ENCODE assay signal across 1 cellular context in genomic region chr11:65844231-65844872, GRCh38.
TF ChIP-seq lines count a peak whose summit lies in the region.

No MANE protein-coding gene starts in this region.

TF ChIP-seq in HepG2, 621 proteins besides CTCF, POLR2A, EP300 and RAD21 (continued from another document and continues in another):
- no peak for TF ChIP-seq ZNF703 (CRISPR knock-in tag; IDR thresholded peaks at IDR 0.05; ENCODE audit: borderline replicate concordance)
- no peak for TF ChIP-seq IRF2 (CRISPR knock-in tag; IDR thresholded peaks at IDR 0.05)
- peak; percentile 42; the same call in 1 of the 2 replicates for TF ChIP-seq PHF21A (CRISPR knock-in tag; IDR thresholded peaks at IDR 0.05)
- TF ChIP-seq ZNF883 (CRISPR knock-in tag; IDR thresholded peaks at IDR 0.05; ENCODE audit: not compliant biosample characterization) = no peak
- TF ChIP-seq CREB1 (IDR thresholded peaks at IDR 0.05) = no peak
- peak; percentile 51 for TF ChIP-seq CREB1 (CRISPR knock-in tag; IDR thresholded peaks at IDR 0.05)
- TF ChIP-seq KDM6A (CRISPR knock-in tag; IDR thresholded peaks at IDR 0.05; ENCODE audit: low read depth) = no peak; the same call in 1 of the 2 replicates
- TF ChIP-seq MAX (IDR thresholded peaks at IDR 0.05) = no peak
- no peak for TF ChIP-seq MAFK (conservative IDR thresholded peaks at IDR 0.05 in 1 of 2, IDR thresholded peaks at IDR 0.05 in 1 of 2; ENCODE audit: low read length in 2 of 2)
- TF ChIP-seq NR2F1 (CRISPR knock-in tag; IDR thresholded peaks at IDR 0.05) = no peak
- TF ChIP-seq RFX5 (IDR thresholded peaks at IDR 0.05; ENCODE audit: low read depth, low read length) = no peak
- no peak for TF ChIP-seq TFDP2 (CRISPR knock-in tag; IDR thresholded peaks at IDR 0.05)
- no peak for TF ChIP-seq POLR2AphosphoS5 (IDR thresholded peaks at IDR 0.05; ENCODE audit: low read depth, low read length)
- TF ChIP-seq ZNF644 (CRISPR knock-in tag; IDR thresholded peaks at IDR 0.05; ENCODE audit: low read depth) = peak; percentile 7; the same call in 1 of the 2 replicates
- no peak for TF ChIP-seq ELF4 (CRISPR knock-in tag; IDR thresholded peaks at IDR 0.05; ENCODE audit: borderline replicate concordance)
- TF ChIP-seq SKI (IDR thresholded peaks at IDR 0.05; ENCODE audit: partially characterized antibody) = no peak
- no peak for TF ChIP-seq NCOA5 (CRISPR knock-in tag; IDR thresholded peaks at IDR 0.05)
- TF ChIP-seq ZNF446 (CRISPR knock-in tag; IDR thresholded peaks at IDR 0.05) = no peak
- TF ChIP-seq ZBTB21 (CRISPR knock-in tag; IDR thresholded peaks at IDR 0.05) = no peak
- no peak for TF ChIP-seq MED13 (CRISPR knock-in tag; IDR thresholded peaks at IDR 0.05)
- no peak for TF ChIP-seq ETS1 (CRISPR knock-in tag; IDR thresholded peaks at IDR 0.05)
- TF ChIP-seq TRIM24 (CRISPR knock-in tag; IDR thresholded peaks at IDR 0.05) = no peak
- TF ChIP-seq MYPOP (CRISPR knock-in tag; IDR thresholded peaks at IDR 0.05) = no peak
- TF ChIP-seq ZNF275 (CRISPR knock-in tag; IDR thresholded peaks at IDR 0.05; ENCODE audit: borderline replicate concordance) = no peak
- no peak for TF ChIP-seq SIN3B (IDR thresholded peaks at IDR 0.05; ENCODE audit: low read length)
- TF ChIP-seq ZKSCAN8 (CRISPR knock-in tag; IDR thresholded peaks at IDR 0.05; ENCODE audit: borderline replicate concordance) = no peak
- TF ChIP-seq GZF1 (CRISPR knock-in tag; IDR thresholded peaks at IDR 0.05) = no peak
- no peak for TF ChIP-seq SCMH1 (CRISPR knock-in tag; IDR thresholded peaks at IDR 0.05; ENCODE audit: borderline replicate concordance)
- TF ChIP-seq NCOR1 (IDR thresholded peaks at IDR 0.05; ENCODE audit: borderline replicate concordance, low read length) = peak; percentile 83
- TF ChIP-seq ZNF343 (CRISPR knock-in tag; IDR thresholded peaks at IDR 0.05) = no peak
- no peak for TF ChIP-seq ZNF691 (CRISPR knock-in tag; IDR thresholded peaks at IDR 0.05; ENCODE audit: borderline replicate concordance, low read depth)
- TF ChIP-seq MEIS1 (CRISPR knock-in tag; IDR thresholded peaks at IDR 0.05; ENCODE audit: borderline replicate concordance) = no peak
- TF ChIP-seq ZNF766 (CRISPR knock-in tag; IDR thresholded peaks at IDR 0.05; ENCODE audit: borderline replicate concordance) = no peak
- no peak for TF ChIP-seq THYN1 (CRISPR knock-in tag; IDR thresholded peaks at IDR 0.05; ENCODE audit: borderline replicate concordance, low read depth)
- TF ChIP-seq ZNF556 (CRISPR knock-in tag; IDR thresholded peaks at IDR 0.05; ENCODE audit: borderline replicate concordance) = no peak
- TF ChIP-seq ZNF552 (CRISPR knock-in tag; IDR thresholded peaks at IDR 0.05; ENCODE audit: borderline replicate concordance) = no peak
- no peak for TF ChIP-seq ZNF530 (CRISPR knock-in tag; IDR thresholded peaks at IDR 0.05; ENCODE audit: low read depth)
- no peak for TF ChIP-seq CENPBD1 (CRISPR knock-in tag; IDR thresholded peaks at IDR 0.05; ENCODE audit: borderline replicate concordance, low read depth)
- no peak for TF ChIP-seq ZMYM4 (CRISPR knock-in tag; IDR thresholded peaks at IDR 0.05)
- no peak for TF ChIP-seq CHD4 (IDR thresholded peaks at IDR 0.05; ENCODE audit: borderline replicate concordance, low read length)
- TF ChIP-seq ZNF761 (CRISPR knock-in tag; conservative IDR thresholded peaks at IDR 0.05) = no peak
- no peak for TF ChIP-seq FOXO1 (CRISPR knock-in tag; IDR thresholded peaks at IDR 0.05)
- TF ChIP-seq ZNF740 (CRISPR knock-in tag; IDR thresholded peaks at IDR 0.05) = no peak
- TF ChIP-seq ZNF432 (CRISPR knock-in tag; IDR thresholded peaks at IDR 0.05; ENCODE audit: borderline replicate concordance) = no peak
- no peak for TF ChIP-seq ZNF501 (CRISPR knock-in tag; IDR thresholded peaks at IDR 0.05)
- no peak for TF ChIP-seq MTF1 (CRISPR knock-in tag; IDR thresholded peaks at IDR 0.05)
- peak; percentile 74 for TF ChIP-seq MIXL1 (CRISPR knock-in tag; IDR thresholded peaks at IDR 0.05)
- no peak for TF ChIP-seq EZH2 (conservative IDR thresholded peaks at IDR 0.05; ENCODE audit: low read depth, low read length)
- TF ChIP-seq PREB (CRISPR knock-in tag; IDR thresholded peaks at IDR 0.05) = no peak
- TF ChIP-seq ZSCAN12 (CRISPR knock-in tag; IDR thresholded peaks at IDR 0.05) = no peak
- no peak for TF ChIP-seq SNAPC4 (CRISPR knock-in tag; IDR thresholded peaks at IDR 0.05)
- TF ChIP-seq TSC22D2 (CRISPR knock-in tag; IDR thresholded peaks at IDR 0.05; ENCODE audit: borderline replicate concordance) = no peak
- no peak for TF ChIP-seq GFI1 (CRISPR knock-in tag; IDR thresholded peaks at IDR 0.05; ENCODE audit: borderline replicate concordance)
- no peak for TF ChIP-seq MYC (CRISPR knock-in tag; IDR thresholded peaks at IDR 0.05; ENCODE audit: borderline replicate concordance)
- TF ChIP-seq MAFF (IDR thresholded peaks at IDR 0.05; ENCODE audit: low read depth, low read length) = no peak
- no peak for TF ChIP-seq EED (CRISPR knock-in tag; IDR thresholded peaks at IDR 0.05)
- no peak for TF ChIP-seq AFF4 (CRISPR knock-in tag; IDR thresholded peaks at IDR 0.05)
- TF ChIP-seq ZNF598 (CRISPR knock-in tag; IDR thresholded peaks at IDR 0.05; ENCODE audit: borderline replicate concordance) = no peak
- TF ChIP-seq FOSL1 (CRISPR knock-in tag; IDR thresholded peaks at IDR 0.05; ENCODE audit: borderline replicate concordance) = no peak
